ENCODE assay signal across 8 cellular contexts in genomic region chr19:17855333-17856152, GRCh38.
DNase-seq lines count a peak whose midpoint lies in the region; ATAC-seq and TF ChIP-seq lines count a peak whose summit lies in the region.

No MANE protein-coding gene starts in this region.

- H3K4me3 ChIP-seq in cardiac fibroblast (replicated peaks in 1 of 2; ENCODE audit: low read depth in 2 of 2, low read length in 2 of 2): no peak overlapping the region

- peak; percentile 15 for ATAC-seq in activated CD4-positive, CD25-positive, alpha-beta regulatory T cell treated with anti-CD3 and anti-CD28 coated beads, Interleukin-2, amount 50 U/mL, for 24 hours
- ATAC-seq in GM18909 (IDR thresholded peaks at IDR 0.05; ENCODE audit: poor library complexity, unreplicated experiment): no peak

- peak; percentile 74 for DNase-seq in GM19238 (ENCODE audit: insufficient read length, low spot score)
- peak; percentile 72 for DNase-seq in NCI-H2227 (lab: John Stamatoyannopoulos, UW; ENCODE audit: unreplicated experiment)
- DNase-seq in cardiac fibroblast (ENCODE audit: low read depth in 2 of 2): peak; percentile 76
- peak; percentile 76 for DNase-seq in kidney tubule cell (ENCODE audit: low spot score)
- DNase-seq in stimulated activated CD4-positive, alpha-beta T cell treated with anti-CD3 and anti-CD28 coated beads, Interleukin-4, amount 100 ng/mL, for 1 hour: peak; percentile 93

- no peak overlapping the region for H3K27ac ChIP-seq in 22Rv1

- TF ChIP-seq CTCF in 22Rv1 (IDR thresholded peaks at IDR 0.05) (peak; percentile 94), cardiac fibroblast (IDR thresholded peaks at IDR 0.05; ENCODE audit: low read depth, low read length) (peak; percentile 96)
